ENCODE assay signal across 8 cellular contexts in genomic region chr5:91311168-91311696, GRCh38.
DNase-seq lines count a peak whose midpoint lies in the region; ATAC-seq lines count a peak whose summit lies in the region.

No MANE protein-coding gene starts in this region.

- peaks cover 58% of the 10 kb centered on the region for H3K4me1 Mint-ChIP-seq in activated naive CD8-positive, alpha-beta T cell treated with anti-CD3 and anti-CD28 coated beads, Interleukin-2, amount 50 U/mL, for 24 hours

- H2AFZ ChIP-seq in neuron (ENCODE audit: low read depth, low read length): peak overlapping the region; percentile 27

- H3K36me3 Mint-ChIP-seq in activated naive CD8-positive, alpha-beta T cell treated with anti-CD3 and anti-CD28 coated beads, Interleukin-2, amount 50 U/mL, for 24 hours (ENCODE audit: low read depth): peaks cover 6% of the 10 kb centered on the region

- H3K4me3 ChIP-seq in neuron (ENCODE audit: low read length): no peak overlapping the region

- H3K4me1 ChIP-seq in neuron (ENCODE audit: insufficient read depth, low read length): peaks cover 19% of the 10 kb centered on the region

- peak overlapping the region; percentile 87 for H3K27ac Mint-ChIP-seq in activated naive CD8-positive, alpha-beta T cell treated with anti-CD3 and anti-CD28 coated beads, Interleukin-2, amount 50 U/mL, for 24 hours

- peak; percentile 19 for ATAC-seq in GM18502 (IDR thresholded peaks at IDR 0.05; ENCODE audit: poor library complexity, unreplicated experiment)
- peak; percentile 1 for ATAC-seq in HG02973 (IDR thresholded peaks at IDR 0.05; ENCODE audit: unreplicated experiment)
- no peak for ATAC-seq in activated naive CD8-positive, alpha-beta T cell treated with anti-CD3 and anti-CD28 coated beads, Interleukin-2, amount 50 U/mL, for 24 hours
- ATAC-seq in HG02610 (IDR thresholded peaks at IDR 0.05; ENCODE audit: unreplicated experiment): no peak

- peak overlapping the region; percentile 78 for H3K4me3 Mint-ChIP-seq in activated naive CD8-positive, alpha-beta T cell treated with anti-CD3 and anti-CD28 coated beads, Interleukin-2, amount 50 U/mL, for 24 hours

- peaks cover 4% of the 10 kb centered on the region for H3K9me3 Mint-ChIP-seq in activated naive CD8-positive, alpha-beta T cell treated with anti-CD3 and anti-CD28 coated beads, Interleukin-2, amount 50 U/mL, for 24 hours

- no peaks in the 10 kb centered on the region for H3K9me3 ChIP-seq in neuron (ENCODE audit: low read length)

- H3K27me3 Mint-ChIP-seq in activated naive CD8-positive, alpha-beta T cell treated with anti-CD3 and anti-CD28 coated beads, Interleukin-2, amount 50 U/mL, for 24 hours: no peaks in the 10 kb centered on the region

- no peaks in the 10 kb centered on the region for H3K36me3 ChIP-seq in neuron (ENCODE audit: insufficient read depth, low read length)

- no peaks in the 10 kb centered on the region for H3K27me3 ChIP-seq in neuron (ENCODE audit: insufficient read depth, low read length)

- DNase-seq in activated naive CD8-positive, alpha-beta T cell treated with anti-CD3 and anti-CD28 coated beads, Interleukin-2, amount 50 U/mL, for 24 hours: no peak
- DNase-seq in COLO829 (ENCODE audit: low spot score): no peak
- DNase-seq in HK-2 (ENCODE audit: unreplicated experiment): no peak
- DNase-seq in foreskin melanocyte: no peak

Comparison
In these comparisons a context has a peak if more than half of its experiments do, and no peak if none do; other contexts are left out.
1. ATAC-seq: peak in GM18502 (single experiment) and HG02973 (single experiment); none in activated naive CD8-positive, alpha-beta T cell treated with anti-CD3 and anti-CD28 coated beads, Interleukin-2, amount 50 U/mL, for 24 hours (single experiment) and HG02610 (single experiment).